In the genomic region with DNA sequence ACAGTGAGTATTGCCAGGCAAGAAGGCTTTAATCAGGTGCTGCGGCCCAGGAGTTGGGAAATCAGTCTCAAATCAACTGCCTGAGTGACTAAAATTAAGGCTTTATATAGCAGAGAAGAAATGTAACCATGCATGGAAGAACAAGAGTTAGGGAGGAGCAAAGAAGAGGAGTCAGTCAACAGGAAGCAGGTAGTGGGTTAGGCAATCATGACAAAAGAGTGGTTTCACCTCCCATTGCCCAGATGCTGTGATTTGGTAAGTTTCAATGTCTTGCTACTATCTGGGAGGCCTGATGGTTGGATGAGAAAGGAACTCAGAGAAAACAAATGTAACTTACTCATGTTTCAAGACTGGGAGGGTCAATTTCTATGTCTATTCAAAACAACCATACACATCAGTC, we compare ENCODE assay signal across 22 cellular contexts.
DNase-seq lines count a peak whose midpoint lies in the region; ATAC-seq, FAIRE-seq and TF ChIP-seq lines count a peak whose summit lies in the region.
"Had no signal": no experiment of that assay in that cellular context is flagged by ENCODE, and none has a peak within 500 bp of the region (broad histone marks: within the 10 kb centered on the region; RNA-seq: fewer than 3 reads in every experiment).

No MANE protein-coding gene starts in this region.

- peaks cover 6% of the 10 kb centered on the region for H3K4me1 ChIP-seq in CD8-positive, alpha-beta T cell (ENCODE audit: insufficient read depth, low read length)
- H3K4me1 ChIP-seq: A549 had no signal

- H3K36me3 Mint-ChIP-seq in activated naive CD4-positive, alpha-beta T cell treated with anti-CD3 and anti-CD28 coated beads, Interleukin-2, amount 10 ng/mL, durations not matched to agents 7 days and 5 days = peaks cover 1% of the 10 kb centered on the region
- peaks cover 2% of the 10 kb centered on the region for H3K36me3 Mint-ChIP-seq in CD8-positive, alpha-beta T cell
- peaks cover 9% of the 10 kb centered on the region for H3K36me3 Mint-ChIP-seq in activated naive CD8-positive, alpha-beta T cell

- peaks cover 4% of the 10 kb centered on the region for H3K27me3 Mint-ChIP-seq in activated naive CD4-positive, alpha-beta T cell treated with anti-CD3 and anti-CD28 coated beads, Interleukin-2, amount 10 ng/mL, durations not matched to agents 7 days and 5 days
- no peaks in the 10 kb centered on the region for H3K27me3 Mint-ChIP-seq in CD8-positive, alpha-beta T cell (ENCODE audit: low read depth)
- no peaks in the 10 kb centered on the region for H3K27me3 Mint-ChIP-seq in activated naive CD8-positive, alpha-beta T cell

- H3K4me3 ChIP-seq in CD8-positive, alpha-beta T cell (ENCODE audit: low read depth, low read length) = no peak overlapping the region
- H3K4me3 ChIP-seq: A549, PC-9 had no signal

- H3K9me3 Mint-ChIP-seq in activated naive CD4-positive, alpha-beta T cell treated with anti-CD3 and anti-CD28 coated beads, Interleukin-2, amount 10 ng/mL, durations not matched to agents 7 days and 5 days = peaks cover 21% of the 10 kb centered on the region
- peaks cover 9% of the 10 kb centered on the region for H3K9me3 Mint-ChIP-seq in CD8-positive, alpha-beta T cell
- peaks cover 25% of the 10 kb centered on the region for H3K9me3 Mint-ChIP-seq in activated naive CD8-positive, alpha-beta T cell (ENCODE audit: low read depth)

- H3K27ac ChIP-seq in CD8-positive, alpha-beta T cell (ENCODE audit: low read depth, low read length) = no peak overlapping the region
- H3K27ac ChIP-seq in epithelial cell of prostate = no peak overlapping the region
- H3K27ac ChIP-seq: A549, HL-60, KMS-11, PC-9, RWPE1 had no signal

- TF ChIP-seq POLR2A in GM12891 (IDR thresholded peaks at IDR 0.05; ENCODE audit: low read depth, low read length) = no peak

- CTCF ChIA-PET in activated naive CD4-positive, alpha-beta T cell treated with anti-CD3 and anti-CD28 coated beads, Interleukin-2, amount 10 ng/mL, durations not matched to agents 7 days and 5 days (lab: Charles Lee) = no interaction called here
- CTCF ChIA-PET in CD8-positive, alpha-beta T cell (lab: Charles Lee) = no interaction called here

- TF ChIP-seq CTCF in CD8-positive, alpha-beta T cell (IDR thresholded peaks at IDR 0.05) = no peak

- H3K4me3 Mint-ChIP-seq in activated naive CD4-positive, alpha-beta T cell treated with anti-CD3 and anti-CD28 coated beads, Interleukin-2, amount 10 ng/mL, durations not matched to agents 7 days and 5 days = no peak overlapping the region
- H3K4me3 Mint-ChIP-seq in CD8-positive, alpha-beta T cell = no peak overlapping the region
- H3K4me3 Mint-ChIP-seq in activated naive CD8-positive, alpha-beta T cell = peak overlapping the region; percentile 7
- H3K4me3 Mint-ChIP-seq: HFFc6 had no signal

- H3K27me3 ChIP-seq in CD8-positive, alpha-beta T cell (ENCODE audit: insufficient read depth, low read length) = no peaks in the 10 kb centered on the region

- ATAC-seq in CD8-positive, alpha-beta T cell = peak; percentile 40
- ATAC-seq: A549 had no signal

- H3K27ac Mint-ChIP-seq in activated naive CD4-positive, alpha-beta T cell treated with anti-CD3 and anti-CD28 coated beads, Interleukin-2, amount 10 ng/mL, durations not matched to agents 7 days and 5 days = peak overlapping the region; percentile 60
- no peak overlapping the region for H3K27ac Mint-ChIP-seq in CD8-positive, alpha-beta T cell
- peak overlapping the region; percentile 54 for H3K27ac Mint-ChIP-seq in activated naive CD8-positive, alpha-beta T cell
- H3K27ac Mint-ChIP-seq: HFFc6 had no signal

- no peaks in the 10 kb centered on the region for H3K36me3 ChIP-seq in CD8-positive, alpha-beta T cell (ENCODE audit: insufficient read depth, low read length)

- H3K9me3 ChIP-seq in CD8-positive, alpha-beta T cell (ENCODE audit: low read length) = no peaks in the 10 kb centered on the region

- peak; percentile 28 for DNase-seq in activated naive CD4-positive, alpha-beta T cell treated with anti-CD3 and anti-CD28 coated beads, Interleukin-2, amount 10 ng/mL, durations not matched to agents 7 days and 5 days
- no peak for DNase-seq in activated naive CD4-positive, alpha-beta T cell treated with Interleukin-2 at 50 U/mL for 16 hours
- DNase-seq in CD8-positive, alpha-beta T cell = no peak
- DNase-seq in epithelial cell of prostate (ENCODE audit: low read depth, low spot score) (peak; percentile 20), COR-L47 (lab: John Stamatoyannopoulos, UW) (no peak), mesenteric fat pad (ENCODE audit: low spot score) (no peak), GM12891 (ENCODE audit: insufficient read length, low spot score) (no peak)
- DNase-seq: DMS79 treated with DMSO at 0.1 percent for 48 hours, H7, HFFc6, NCI-H1048, NCI-H1436 treated with DMSO at 0.1 percent for 48 hours, NCI-H2029, NCI-H345, NCI-H526, PC-9, SIG-M5 had no signal

- FAIRE-seq in GM12891 (lab: Jason Lieb, UNC) = no peak
- FAIRE-seq: A549 had no signal

- POLR2A ChIA-PET in CD8-positive, alpha-beta T cell (lab: Charles Lee) = no interaction called here

- H3K4me1 Mint-ChIP-seq in activated naive CD4-positive, alpha-beta T cell treated with anti-CD3 and anti-CD28 coated beads, Interleukin-2, amount 10 ng/mL, durations not matched to agents 7 days and 5 days = peaks cover 19% of the 10 kb centered on the region
- H3K4me1 Mint-ChIP-seq in CD8-positive, alpha-beta T cell (ENCODE audit: low read depth) = peaks cover 15% of the 10 kb centered on the region
- H3K4me1 Mint-ChIP-seq in activated naive CD8-positive, alpha-beta T cell (ENCODE audit: low read depth) = peaks cover 27% of the 10 kb centered on the region

- intact Hi-C loops in CD8-positive, alpha-beta T cell (cut with DNase I, micrococcal nuclease) = no loop called here

TF ChIP-seq in GM12891, 5 proteins besides CTCF, POLR2A, EP300 and RAD21:
- TF ChIP-seq POU2F2 (IDR thresholded peaks at IDR 0.05; ENCODE audit: low read depth, low read length) = no peak
- no peak for TF ChIP-seq SPI1 (IDR thresholded peaks at IDR 0.05; ENCODE audit: low read depth, low read length)
- TF ChIP-seq POLR2AphosphoS5 (IDR thresholded peaks at IDR 0.05; ENCODE audit: low read depth, low read length) = no peak
- no peak for TF ChIP-seq TAF1 (IDR thresholded peaks at IDR 0.05; ENCODE audit: low read depth, low read length)
- no peak for TF ChIP-seq PAX5 (IDR thresholded peaks at IDR 0.05; ENCODE audit: insufficient read depth, low read length, severe bottlenecking)
TF ChIP-seq in GM12891: peak in this region for 0.

Comparison
In these comparisons a context has a peak if more than half of its experiments do, and no peak if none do; other contexts are left out.
1. DNase-seq: peak in activated naive CD4-positive, alpha-beta T cell treated with anti-CD3 and anti-CD28 coated beads, Interleukin-2, amount 10 ng/mL, durations not matched to agents 7 days and 5 days (single experiment) and epithelial cell of prostate (single experiment); none in activated naive CD4-positive, alpha-beta T cell treated with Interleukin-2 at 50 U/mL for 16 hours (single experiment), CD8-positive, alpha-beta T cell (0 of 7), COR-L47 (single experiment), mesenteric fat pad (single experiment) and GM12891 (single experiment).